17 cellular contexts compared by ENCODE assay signal in genomic region chr19:888615-889385, GRCh38. TPM values are rescaled to one million over a fixed set of nuclear protein-coding genes. Genes with fewer than 3 reads are reported as not detected.
DNase-seq lines count a peak whose midpoint lies in the region; ATAC-seq and TF ChIP-seq lines count a peak whose summit lies in the region.
"Had no signal": no experiment of that assay in that cellular context is flagged by ENCODE, and none has a peak within 500 bp of the region (broad histone marks: within the 10 kb centered on the region; RNA-seq: fewer than 3 reads in every experiment).

No MANE protein-coding gene starts in this region.

- intact Hi-C loops in CD4-positive, alpha-beta T cell (cut with DNase I, micrococcal nuclease): no loop called here
- intact Hi-C loops in HCT116 (cut with micrococcal nuclease) (no loop called here), stomach (cut with DNase I; ENCODE audit: low total_unique reads) (no loop called here)

- no peak for TF ChIP-seq RAD21 in HCT116 (IDR thresholded peaks at IDR 0.05; ENCODE audit: low read depth)

- TF ChIP-seq POLR2A in HCT116 (IDR thresholded peaks at IDR 0.05; ENCODE audit: borderline replicate concordance, extremely low read depth, insufficient read depth, insufficient read length): no peak
- TF ChIP-seq POLR2A in erythroblast (IDR thresholded peaks at IDR 0.05; ENCODE audit: low read length): no peak
- TF ChIP-seq POLR2A in stomach (IDR thresholded peaks at IDR 0.05): no peak

- no peak overlapping the region for H3K4me2 ChIP-seq in HCT116 (ENCODE audit: low read length)
- H3K4me2 ChIP-seq: BLaER1 had no signal

- peaks cover 13 to 25% of the 10 kb centered on the region in 2 experiments for H3K4me1 ChIP-seq in HCT116 (ENCODE audit: control insufficient read depth in 1 of 2, insufficient read depth in 2 of 2, low read length in 2 of 2)
- peaks cover 5 to 24% (median 15%) of the 10 kb centered on the region in 4 donors for H3K4me1 ChIP-seq in stomach

- no peak for TF ChIP-seq EP300 in stomach (IDR thresholded peaks at IDR 0.05)

- H3K4me3 ChIP-seq in HCT116 (replicated peaks in 1 of 2; ENCODE audit: low read depth in 1 of 2, low read length in 2 of 2) (no peak overlapping the region), stomach (no peak overlapping the region)
- H3K4me3 ChIP-seq: BLaER1, ovary had no signal

- H4K20me1 ChIP-seq in HCT116 (ENCODE audit: insufficient read depth): no peaks in the 10 kb centered on the region

- peaks cover 12% of the 10 kb centered on the region; the same call in 1 of the 2 replicates for H3K79me2 ChIP-seq in HCT116 (ENCODE audit: insufficient read depth, low read length)

- no peak overlapping the region for H2AFZ ChIP-seq in HCT116 (ENCODE audit: low read depth, low read length, poor library complexity, severe bottlenecking)

- RAD21 ChIA-PET in HCT116 (lab: Charles Lee; ENCODE audit: low non-redundant PET in 1 of 2, low total read pairs in 2 of 2, uncharacterized antibody in 2 of 2, unreplicated experiment in 2 of 2): no interaction called here

- H3K9ac ChIP-seq in HCT116 (ENCODE audit: low read length): no peak overlapping the region
- H3K9ac ChIP-seq: BLaER1 had no signal

- no peaks in the 10 kb centered on the region for H3K9me3 Mint-ChIP-seq in CD4-positive, alpha-beta T cell
- H3K9me3 Mint-ChIP-seq: activated naive CD4-positive, alpha-beta T cell treated with anti-CD3 and anti-CD28 coated beads, Interleukin-2, amount 10 ng/mL, durations not matched to agents 7 days and 5 days; stimulated activated naive CD8-positive, alpha-beta T cell treated with anti-CD3 and anti-CD28 coated beads, Interleukin-15, Interleukin-2, amounts not matched to agents 100 ng/mL and 50 ng/mL, for 24 hours had no signal

- no peaks in the 10 kb centered on the region for H3K9me2 ChIP-seq in HCT116 (ENCODE audit: insufficient read depth)

- no peak for TF ChIP-seq CTCF in CD4-positive, alpha-beta T cell (IDR thresholded peaks at IDR 0.05)
- TF ChIP-seq CTCF in HCT116 (IDR thresholded peaks at IDR 0.05 in 2 of 3, conservative IDR thresholded peaks at IDR 0.05 in 1 of 3; ENCODE audit: borderline replicate concordance in 1 of 3, insufficient read depth in 1 of 3, low read depth in 2 of 3, low read length in 2 of 3): no peak
- TF ChIP-seq CTCF in stomach (IDR thresholded peaks at IDR 0.05): no peak

- POLR2A ChIA-PET in CD4-positive, alpha-beta T cell (lab: Charles Lee): interaction anchor here (0.7 to 1.5 kb wide), 3 partner anchors 8 to 21 kb away, joined by 3 read pairs; no protein-coding TSS in a partner anchor
- POLR2A ChIA-PET in HCT116 (lab: Charles Lee): interaction anchor here (0.6 kb wide), 1 partner anchor 567 kb away, joined by 4 read pairs; no protein-coding TSS in a partner anchor

- H3K36me3 ChIP-seq in HCT116 (ENCODE audit: control insufficient read depth in 1 of 2, insufficient read depth in 2 of 2, low read length in 2 of 2) (peaks cover 9 to 19% of the 10 kb centered on the region in 2 experiments; a peak in 3 of 4 replicates), stomach (peaks cover 31 to 73% (median 72%) of the 10 kb centered on the region in 4 donors)
- H3K36me3 ChIP-seq: ovary had no signal

- peak; percentile 28 for ATAC-seq in CD4-positive, alpha-beta T cell (ENCODE audit: poor library complexity)
- ATAC-seq in HCT116 (no peak), HG03521 (IDR thresholded peaks at IDR 0.05; ENCODE audit: unreplicated experiment) (no peak), GM21576 (IDR thresholded peaks at IDR 0.05; ENCODE audit: unreplicated experiment) (no peak)
- ATAC-seq: esophagus mucosa had no signal

- no peak overlapping the region for H3K27ac ChIP-seq in CD4-positive, alpha-beta T cell (ENCODE audit: low read depth, low read length)
- H3K27ac ChIP-seq in HCT116 (ENCODE audit: low read depth, low read length): no peak overlapping the region
- H3K27ac ChIP-seq in stomach: no peak overlapping the region
- H3K27ac ChIP-seq: BLaER1, ovary had no signal

- peak overlapping the region; percentile 82 for H3K27ac Mint-ChIP-seq in CD4-positive, alpha-beta T cell
- H3K27ac Mint-ChIP-seq: activated naive CD4-positive, alpha-beta T cell treated with anti-CD3 and anti-CD28 coated beads, Interleukin-2, amount 10 ng/mL, durations not matched to agents 7 days and 5 days; stimulated activated naive CD8-positive, alpha-beta T cell treated with anti-CD3 and anti-CD28 coated beads, Interleukin-15, Interleukin-2, amounts not matched to agents 100 ng/mL and 50 ng/mL, for 24 hours had no signal

- H3K27me3 Mint-ChIP-seq in CD4-positive, alpha-beta T cell: peaks cover 3% of the 10 kb centered on the region
- H3K27me3 Mint-ChIP-seq: activated naive CD4-positive, alpha-beta T cell treated with anti-CD3 and anti-CD28 coated beads, Interleukin-2, amount 10 ng/mL, durations not matched to agents 7 days and 5 days; stimulated activated naive CD8-positive, alpha-beta T cell treated with anti-CD3 and anti-CD28 coated beads, Interleukin-15, Interleukin-2, amounts not matched to agents 100 ng/mL and 50 ng/mL, for 24 hours had no signal

- DNase-seq in CD4-positive, alpha-beta T cell: peak; percentile 20 to 63 (median 47)
- no peak for DNase-seq in HCT116 (ENCODE audit: low read depth, low spot score)
- peak; percentile 30 to 41 for DNase-seq in activated CD4-positive, alpha-beta T cell treated with anti-CD3 and anti-CD28 coated beads, Interleukin-2, amount 50 U/mL, for 4 hours
- DNase-seq in erythroblast (lab: John Stamatoyannopoulos, UW): peak; percentile 63 to 64
- DNase-seq in SIG-M5 treated with dmso at 0.1 percent for 504 hours (lab: John Stamatoyannopoulos, UW; ENCODE audit: unreplicated experiment): no peak
- DNase-seq in stomach: no peak
- DNase-seq: activated naive CD4-positive, alpha-beta T cell treated with anti-CD3 and anti-CD28 coated beads, Interleukin-2, amount 10 ng/mL, durations not matched to agents 7 days and 5 days; hippocampal formation; NCI-H1930; ovary; T1000 had no signal

- TSS peak; percentile 31 for BruUV-seq in HCT116 (replicated peaks; lab: Mats Ljungman, UMichigan)

- H3K36me3 Mint-ChIP-seq in CD4-positive, alpha-beta T cell (ENCODE audit: low read depth): peaks cover 48% of the 10 kb centered on the region

- WGBS in stomach, 5 donors: 85 to 91% (median 88%) methylated on average over 21 to 27 of the region's 27 CpGs

- no peaks in the 10 kb centered on the region for H3K27me3 ChIP-seq in CD4-positive, alpha-beta T cell (ENCODE audit: control insufficient read depth, insufficient read depth, low read length)
- H3K27me3 ChIP-seq in HCT116 (ENCODE audit: insufficient read depth, low read length) (no peaks in the 10 kb centered on the region), stomach (no peaks in the 10 kb centered on the region)
- H3K27me3 ChIP-seq: BLaER1, ovary had no signal

- H3K4me3 Mint-ChIP-seq in CD4-positive, alpha-beta T cell: peak overlapping the region; percentile 72
- H3K4me3 Mint-ChIP-seq: activated naive CD4-positive, alpha-beta T cell treated with anti-CD3 and anti-CD28 coated beads, Interleukin-2, amount 10 ng/mL, durations not matched to agents 7 days and 5 days; stimulated activated naive CD8-positive, alpha-beta T cell treated with anti-CD3 and anti-CD28 coated beads, Interleukin-15, Interleukin-2, amounts not matched to agents 100 ng/mL and 50 ng/mL, for 24 hours had no signal

- H3K9me3 ChIP-seq in CD4-positive, alpha-beta T cell (ENCODE audit: control insufficient read depth, low read length): no peaks in the 10 kb centered on the region
- no peaks in the 10 kb centered on the region for H3K9me3 ChIP-seq in HCT116 (ENCODE audit: control insufficient read depth in 1 of 2, insufficient read depth in 1 of 2, low read depth in 1 of 2, low read length in 2 of 2)
- H3K9me3 ChIP-seq in stomach: no peaks in the 10 kb centered on the region
- H3K9me3 ChIP-seq: BLaER1, ovary had no signal

- CTCF ChIA-PET in CD4-positive, alpha-beta T cell (lab: Charles Lee): no interaction called here
- CTCF ChIA-PET in HCT116 (lab: Charles Lee): no interaction called here

- peaks cover 21% of the 10 kb centered on the region for H3K4me1 Mint-ChIP-seq in CD4-positive, alpha-beta T cell (ENCODE audit: low read depth)

TF ChIP-seq in HCT116, 20 proteins besides CTCF, POLR2A, EP300 and RAD21 (continues in another document):
- TF ChIP-seq CBX3 (IDR thresholded peaks at IDR 0.05; ENCODE audit: low read depth) (no peak), ZNF274 (IDR thresholded peaks at IDR 0.05; ENCODE audit: low read depth, low read length) (no peak), SRF (IDR thresholded peaks at IDR 0.05; ENCODE audit: low read depth) (no peak), SIN3A (IDR thresholded peaks at IDR 0.05; ENCODE audit: low read depth) (no peak), ELF1 (IDR thresholded peaks at IDR 0.05; ENCODE audit: borderline replicate concordance, low read depth) (no peak), POLR2AphosphoS5 (IDR thresholded peaks at IDR 0.05; ENCODE audit: low read depth, low read length) (no peak)

RNA-seq across cellular contexts. Expression of gene MED16, which starts 4.2 kb away (rescaled TPM):
- total RNA-seq in CD4-positive, alpha-beta T cell: 10 to 100 TPM; 25.8 to 30.1 TPM
- total RNA-seq in HCT116 (2021; ENCODE audit: unreplicated experiment) (73.6 TPM), stomach (100 to 1,000 TPM in 2 of 5 donors, 10 to 100 TPM in 3; 16.7 to 126 (median 82.1) TPM)
- polyA plus RNA-seq in HCT116 (2012): 52.1 and 55.5 TPM in 2 replicates
- polyA plus RNA-seq in stomach: 10 to 100 TPM; 49.0 to 74.0 (median 54.7) TPM

RNA-seq across cellular contexts. Expression of gene RNU6-9, which starts 4.5 kb away (rescaled TPM):
- not detected for total RNA-seq in CD4-positive, alpha-beta T cell
- total RNA-seq in HCT116 (2021; ENCODE audit: unreplicated experiment): not detected
- polyA plus RNA-seq in HCT116 (2012): not detected in 2 replicates
- total RNA-seq in stomach: not detected
- not detected for polyA plus RNA-seq in stomach
- total RNA-seq: esophagus mucosa, lung microvascular endothelial cell, ovary had no signal
- polyA plus RNA-seq: ovary had no signal

RNA-seq across cellular contexts. Expression of gene R3HDM4, which starts 24.2 kb away (rescaled TPM):
- total RNA-seq in CD4-positive, alpha-beta T cell: 100 to 1,000 TPM; 309 to 313 TPM
- total RNA-seq in HCT116 (2021; ENCODE audit: unreplicated experiment) (92.3 TPM), stomach (10 to 100 TPM in 3 of 5 donors, 1 to 10 TPM in 2; 5.8 to 62.0 (median 29.7) TPM)
- polyA plus RNA-seq in HCT116 (2012): 88.5 and 90.3 TPM in 2 replicates
- polyA plus RNA-seq in stomach: 10 to 100 TPM; 47.1 to 63.8 (median 60.0) TPM

RNA-seq across cellular contexts. Expression of gene KISS1R, which starts 28.3 kb away (rescaled TPM):
- 1 to 10 TPM; 1.5 to 1.6 TPM for total RNA-seq in CD4-positive, alpha-beta T cell
- total RNA-seq in HCT116 (2021; ENCODE audit: unreplicated experiment) (5.9 TPM), stomach (not detected)
- polyA plus RNA-seq in HCT116 (2012): 3.7 and 4.2 TPM in 2 replicates
- polyA plus RNA-seq in stomach: not detected
- total RNA-seq: esophagus mucosa, lung microvascular endothelial cell had no signal
- polyA plus RNA-seq: ovary had no signal

RNA-seq across cellular contexts. Expression of gene CFD, which starts 29.3 kb away (rescaled TPM):
- 1 to 10 TPM; 2.3 to 2.9 TPM for total RNA-seq in CD4-positive, alpha-beta T cell
- 80.2 TPM for total RNA-seq in HCT116 (2021; ENCODE audit: unreplicated experiment)
- polyA plus RNA-seq in HCT116 (2012): 89.9 and 105 TPM in 2 replicates
- total RNA-seq in stomach: 1,000 to 10,000 TPM in 1 of 5 donors, 100 to 1,000 TPM in 3, 10 to 100 TPM in 1; 36.6 to 1,275 (median 118) TPM
- 100 to 1,000 TPM in 2 of 3 donors, 10 to 100 TPM in 1; 48.7 to 204 (median 140) TPM for polyA plus RNA-seq in stomach

Comparison
In these comparisons a context has a peak if more than half of its experiments do, and no peak if none do; other contexts are left out.
1. DNase-seq: peak in CD4-positive, alpha-beta T cell (10 of 10), activated CD4-positive, alpha-beta T cell treated with anti-CD3 and anti-CD28 coated beads, Interleukin-2, amount 50 U/mL, for 4 hours (2 of 2) and erythroblast (2 of 2); none in HCT116 (single experiment), SIG-M5 treated with dmso at 0.1 percent for 504 hours (single experiment) and stomach (single experiment).